Comparison of ENCODE assay signal across 29 cellular contexts in genomic region chr1:50289495-50289894, GRCh38.
DNase-seq lines count a peak whose midpoint lies in the region; ATAC-seq lines count a peak whose summit lies in the region.
"Had no signal": no experiment of that assay in that cellular context is flagged by ENCODE, and none has a peak within 500 bp of the region (broad histone marks: within the 10 kb centered on the region; RNA-seq: fewer than 3 reads in every experiment).

No MANE protein-coding gene starts in this region.

- peak; percentile 37 to 43 for ATAC-seq in activated naive CD4-positive, alpha-beta T cell treated with anti-CD3 and anti-CD28 coated beads, Interleukin-2, amount 50 U/mL, for 72 hours
- ATAC-seq in GM21423 (IDR thresholded peaks at IDR 0.05; ENCODE audit: unreplicated experiment) (peak; percentile 60), HG03442 (IDR thresholded peaks at IDR 0.05; ENCODE audit: unreplicated experiment) (peak; percentile 81)
- peak; percentile 68 for ATAC-seq in stimulated activated effector memory CD8-positive, alpha-beta T cell treated with anti-CD3 and anti-CD28 coated beads, Interleukin-12 subunit alpha, Interleukin-12 subunit beta, amount 100 ng/mL, for 72 hours
- ATAC-seq: left cardiac atrium; mucosa of descending colon; PC-3; stimulated activated naive B cell treated with anti-CD40 and anti-IgM and Interleukin-4, amounts not matched to agents 10 μg/mL and 1 μg/mL and 100 μg/mL, for 72 hours; upper lobe of right lung; WTC11 had no signal

- H3K36me3 Mint-ChIP-seq in activated naive CD4-positive, alpha-beta T cell treated with anti-CD3 and anti-CD28 coated beads, Interleukin-2, amount 50 U/mL, for 72 hours, result no peaks in the 10 kb centered on the region
- no peaks in the 10 kb centered on the region for H3K36me3 Mint-ChIP-seq in activated naive CD4-positive, alpha-beta T cell treated with anti-CD3 and anti-CD28 coated beads for 36 hours (ENCODE audit: low read depth)
- no peaks in the 10 kb centered on the region for H3K36me3 Mint-ChIP-seq in stimulated activated effector memory CD8-positive, alpha-beta T cell treated with anti-CD3 and anti-CD28 coated beads, Interleukin-12 subunit alpha, Interleukin-12 subunit beta, amount 100 ng/mL, for 72 hours
- H3K36me3 Mint-ChIP-seq: immature natural killer cell; natural killer cell; stimulated activated naive B cell treated with anti-CD40 and anti-IgM and Interleukin-4, amounts not matched to agents 10 μg/mL and 1 μg/mL and 100 μg/mL, for 72 hours; WTC11 had no signal

- H3K4me1 Mint-ChIP-seq in activated naive CD4-positive, alpha-beta T cell treated with anti-CD3 and anti-CD28 coated beads for 36 hours (ENCODE audit: low read depth), result no peaks in the 10 kb centered on the region
- no peaks in the 10 kb centered on the region for H3K4me1 Mint-ChIP-seq in stimulated activated effector memory CD8-positive, alpha-beta T cell treated with anti-CD3 and anti-CD28 coated beads, Interleukin-12 subunit alpha, Interleukin-12 subunit beta, amount 100 ng/mL, for 72 hours
- H3K4me1 Mint-ChIP-seq: activated CD4-positive, alpha-beta T cell treated with anti-CD3 and anti-CD28 coated beads, Interleukin-2, amount 10 ng/mL, durations not matched to agents 24 days and 14 days; stimulated activated naive B cell treated with anti-CD40 and anti-IgM and Interleukin-4, amounts not matched to agents 10 μg/mL and 1 μg/mL and 100 μg/mL, for 72 hours; WTC11 had no signal

- H3K27ac Mint-ChIP-seq in activated naive CD4-positive, alpha-beta T cell treated with anti-CD3 and anti-CD28 coated beads, Interleukin-2, amount 50 U/mL, for 72 hours, result no peak overlapping the region
- no peak overlapping the region for H3K27ac Mint-ChIP-seq in activated naive CD4-positive, alpha-beta T cell treated with anti-CD3 and anti-CD28 coated beads for 36 hours
- no peak overlapping the region for H3K27ac Mint-ChIP-seq in stimulated activated effector memory CD8-positive, alpha-beta T cell treated with anti-CD3 and anti-CD28 coated beads, Interleukin-12 subunit alpha, Interleukin-12 subunit beta, amount 100 ng/mL, for 72 hours
- H3K27ac Mint-ChIP-seq: activated CD4-positive, alpha-beta T cell treated with anti-CD3 and anti-CD28 coated beads, Interleukin-2, amount 10 ng/mL, durations not matched to agents 24 days and 14 days; activated T-cell treated with anti-CD3 and anti-CD28 coated beads, Interleukin-2, amount 50 U/mL, for 24 hours; immature natural killer cell; natural killer cell; stimulated activated naive B cell treated with anti-CD40 and anti-IgM and Interleukin-4, amounts not matched to agents 10 μg/mL and 1 μg/mL and 100 μg/mL, for 72 hours; WTC11 had no signal

- no peaks in the 10 kb centered on the region for H3K9me3 Mint-ChIP-seq in activated naive CD4-positive, alpha-beta T cell treated with anti-CD3 and anti-CD28 coated beads, Interleukin-2, amount 50 U/mL, for 72 hours
- peaks cover 1% of the 10 kb centered on the region for H3K9me3 Mint-ChIP-seq in activated naive CD4-positive, alpha-beta T cell treated with anti-CD3 and anti-CD28 coated beads for 36 hours
- peaks cover 2% of the 10 kb centered on the region for H3K9me3 Mint-ChIP-seq in stimulated activated effector memory CD8-positive, alpha-beta T cell treated with anti-CD3 and anti-CD28 coated beads, Interleukin-12 subunit alpha, Interleukin-12 subunit beta, amount 100 ng/mL, for 72 hours
- H3K9me3 Mint-ChIP-seq: activated CD4-positive, alpha-beta T cell treated with anti-CD3 and anti-CD28 coated beads, Interleukin-2, amount 10 ng/mL, durations not matched to agents 24 days and 14 days; activated T-cell treated with anti-CD3 and anti-CD28 coated beads, Interleukin-2, amount 50 U/mL, for 24 hours; WTC11 had no signal

- CTCF ChIA-PET in activated naive CD4-positive, alpha-beta T cell treated with anti-CD3 and anti-CD28 coated beads for 36 hours (lab: Charles Lee), result no interaction called here

- intact Hi-C loops in activated naive CD4-positive, alpha-beta T cell treated with anti-CD3 and anti-CD28 coated beads for 36 hours (cut with micrococcal nuclease), result no loop called here

- no peak for DNase-seq in activated naive CD4-positive, alpha-beta T cell treated with anti-CD3 and anti-CD28 coated beads, Interleukin-2, amount 50 U/mL, for 72 hours (ENCODE audit: low spot score in 2 of 2)
- DNase-seq in activated naive CD4-positive, alpha-beta T cell treated with anti-CD3 and anti-CD28 coated beads for 36 hours, result no peak
- no peak for DNase-seq in stimulated activated effector memory CD8-positive, alpha-beta T cell treated with anti-CD3 and anti-CD28 coated beads, Interleukin-12 subunit alpha, Interleukin-12 subunit beta, amount 100 ng/mL, for 72 hours (ENCODE audit: low spot score in 2 of 2)
- DNase-seq in retina, result no peak
- DNase-seq in activated gamma-delta T cell (lab: John Stamatoyannopoulos, UW), result no peak
- no peak for DNase-seq in LoVo (ENCODE audit: low spot score)
- DNase-seq: activated CD4-positive, alpha-beta T cell treated with anti-CD3 and anti-CD28 coated beads, Interleukin-2, amount 10 ng/mL, durations not matched to agents 24 days and 14 days; activated effector memory CD4-positive, alpha-beta T cell treated with anti-CD3 and anti-CD28 coated beads, Interleukin-2, amount 50 U/mL, for 16 hours; activated T-cell treated with anti-CD3 and anti-CD28 coated beads, Interleukin-2, amount 50 U/mL, for 24 hours; Calu3; caudate nucleus; DND-41; effector memory CD4-positive, alpha-beta T cell; GF-D8; hippocampal formation; immature natural killer cell; left cardiac atrium; mammary epithelial cell; mucosa of descending colon; natural killer cell; NCI-H1092; NCI-H1694; NCI-H510A; PC-3; stimulated activated naive B cell treated with anti-CD40 and anti-IgM and Interleukin-4, amounts not matched to agents 10 μg/mL and 1 μg/mL and 100 μg/mL, for 72 hours; upper lobe of right lung had no signal

- peaks cover 17% of the 10 kb centered on the region for H3K27me3 Mint-ChIP-seq in activated naive CD4-positive, alpha-beta T cell treated with anti-CD3 and anti-CD28 coated beads for 36 hours (ENCODE audit: low read depth)
- H3K27me3 Mint-ChIP-seq: activated CD4-positive, alpha-beta T cell treated with anti-CD3 and anti-CD28 coated beads, Interleukin-2, amount 10 ng/mL, durations not matched to agents 24 days and 14 days had no signal

- H3K4me3 Mint-ChIP-seq in activated naive CD4-positive, alpha-beta T cell treated with anti-CD3 and anti-CD28 coated beads for 36 hours, result no peak overlapping the region
- no peak overlapping the region for H3K4me3 Mint-ChIP-seq in stimulated activated effector memory CD8-positive, alpha-beta T cell treated with anti-CD3 and anti-CD28 coated beads, Interleukin-12 subunit alpha, Interleukin-12 subunit beta, amount 100 ng/mL, for 72 hours
- H3K4me3 Mint-ChIP-seq: activated CD4-positive, alpha-beta T cell treated with anti-CD3 and anti-CD28 coated beads, Interleukin-2, amount 10 ng/mL, durations not matched to agents 24 days and 14 days; activated T-cell treated with anti-CD3 and anti-CD28 coated beads, Interleukin-2, amount 50 U/mL, for 24 hours; immature natural killer cell; natural killer cell; stimulated activated naive B cell treated with anti-CD40 and anti-IgM and Interleukin-4, amounts not matched to agents 10 μg/mL and 1 μg/mL and 100 μg/mL, for 72 hours; WTC11 had no signal
